In the genomic region with DNA sequence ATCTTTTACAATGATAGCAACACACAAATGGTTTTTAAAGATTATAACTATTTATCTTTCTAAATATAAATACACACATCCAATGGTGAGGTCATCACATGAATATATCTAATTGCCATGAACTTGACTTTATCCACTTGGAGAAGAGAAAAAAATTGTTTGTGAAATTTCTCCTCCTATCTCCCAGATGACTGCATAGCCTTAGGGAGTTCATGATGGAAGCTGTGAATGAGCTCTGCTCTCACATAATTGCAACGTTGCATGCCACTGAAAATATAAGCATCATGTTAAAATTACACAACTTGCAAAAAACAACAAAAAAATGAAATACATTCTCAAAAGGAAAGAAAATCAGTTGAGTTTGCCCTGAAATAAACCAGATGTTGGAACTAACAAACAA, we compare ENCODE assay signal across 26 cellular contexts. TPM values are rescaled to one million over a fixed set of nuclear protein-coding genes. Genes with fewer than 3 reads are reported as not detected.
DNase-seq lines count a peak whose midpoint lies in the region; TF ChIP-seq lines count a peak whose summit lies in the region.
"Had no signal": no experiment of that assay in that cellular context is flagged by ENCODE, and none has a peak within 500 bp of the region (broad histone marks: within the 10 kb centered on the region; RNA-seq: fewer than 3 reads in every experiment).

No MANE protein-coding gene starts in this region.

- H3K79me2 ChIP-seq in osteoblast (ENCODE audit: insufficient read depth, low read length), result no peaks in the 10 kb centered on the region

- peaks cover 2% of the 10 kb centered on the region for H3K4me1 ChIP-seq in osteoblast (ENCODE audit: insufficient read depth, low read length)
- H3K4me1 ChIP-seq: HAP-1, lower lobe of right lung, pancreas, upper lobe of left lung had no signal

- DNase-seq in EH (ENCODE audit: low read depth) (peak; percentile 34), NCI-H226 (peak; percentile 88), fibroblast of gingiva (ENCODE audit: low read depth) (peak; percentile 64), osteoblast (ENCODE audit: insufficient read length, low spot score, missing footprints) (no peak), 8988T (no peak)
- no peak for DNase-seq in stimulated activated naive CD4-positive, alpha-beta T cell (lab: John Stamatoyannopoulos, UW)
- DNase-seq in activated naive CD4-positive, alpha-beta T cell treated with Interleukin-2 at 50 U/mL for 16 hours, result no peak
- DNase-seq: activated CD4-positive, alpha-beta T cell treated with anti-CD3 and anti-CD28 coated beads, Interleukin-2, amount 50 U/mL, for 4 hours; activated naive CD4-positive, alpha-beta T cell treated with anti-CD3 and anti-CD28 coated beads, Interleukin-2, amount 50 U/mL, for 16 hours; CD4-positive, CD25-positive, alpha-beta regulatory T cell; effector memory CD8-positive, alpha-beta T cell; glutamatergic neuron; lower lobe of right lung; NCI-H1092; NCI-H1694 treated with DMSO at 0.1 percent for 48 hours; NCI-H2171; NCI-H526 treated with DMSO at 0.1 percent for 48 hours; pancreas; retina; SIG-M5; stimulated activated CD4-positive, alpha-beta T cell treated with anti-CD3 and anti-CD28 coated beads, Interleukin-4, amount 100 ng/mL, for 1 hour; substantia nigra; T-cell; upper lobe of left lung had no signal

- no peak overlapping the region for H2AFZ ChIP-seq in osteoblast (ENCODE audit: low read length)

- no peak for TF ChIP-seq CTCF in osteoblast (IDR thresholded peaks at IDR 0.05; ENCODE audit: extremely low read depth, low read depth, low read length)

- no peaks in the 10 kb centered on the region for H4K20me1 ChIP-seq in osteoblast (ENCODE audit: insufficient read depth, low read length)

- H3K27ac ChIP-seq in osteoblast (ENCODE audit: low read depth, low read length), result peak overlapping the region; percentile 10
- H3K27ac ChIP-seq: coronary artery, lower lobe of right lung, pancreas, upper lobe of left lung had no signal

- no peaks in the 10 kb centered on the region for H3K27me3 ChIP-seq in osteoblast (ENCODE audit: insufficient read depth, low read length)
- H3K27me3 ChIP-seq: upper lobe of left lung had no signal

- no peak overlapping the region for H3K4me2 ChIP-seq in osteoblast (ENCODE audit: insufficient read depth, low read length)

- H3K4me3 ChIP-seq in osteoblast (ENCODE audit: insufficient read depth, low read length), result no peak overlapping the region
- H3K4me3 ChIP-seq: coronary artery, HAP-1, lower lobe of right lung, pancreas, upper lobe of left lung had no signal

- H3K36me3 ChIP-seq in osteoblast (ENCODE audit: insufficient read depth, low read length), result no peaks in the 10 kb centered on the region
- H3K36me3 ChIP-seq: HAP-1, lower lobe of right lung, pancreas, upper lobe of left lung had no signal

- no peaks in the 10 kb centered on the region for H3K9me3 ChIP-seq in osteoblast (ENCODE audit: low read depth, low read length)
- H3K9me3 ChIP-seq: HAP-1, lower lobe of right lung, pancreas, upper lobe of left lung had no signal

RNA-seq across cellular contexts. Expression of gene OSR1, which starts 50.6 kb away (rescaled TPM):
- total RNA-seq in osteoblast, result 15.2 and 20.9 TPM in 2 replicates
- total RNA-seq: CD4-positive, CD25-positive, alpha-beta regulatory T cell; T-cell had no signal

Comparison
In these comparisons a context has a peak if more than half of its experiments do, and no peak if none do; other contexts are left out.
1. DNase-seq: peak in EH (single experiment), NCI-H226 (single experiment) and fibroblast of gingiva (single experiment); none in osteoblast (single experiment), stimulated activated naive CD4-positive, alpha-beta T cell (0 of 6), 8988T (single experiment) and activated naive CD4-positive, alpha-beta T cell treated with Interleukin-2 at 50 U/mL for 16 hours (single experiment).